Comparison of ENCODE assay signal across 8 cellular contexts in the genomic region with DNA sequence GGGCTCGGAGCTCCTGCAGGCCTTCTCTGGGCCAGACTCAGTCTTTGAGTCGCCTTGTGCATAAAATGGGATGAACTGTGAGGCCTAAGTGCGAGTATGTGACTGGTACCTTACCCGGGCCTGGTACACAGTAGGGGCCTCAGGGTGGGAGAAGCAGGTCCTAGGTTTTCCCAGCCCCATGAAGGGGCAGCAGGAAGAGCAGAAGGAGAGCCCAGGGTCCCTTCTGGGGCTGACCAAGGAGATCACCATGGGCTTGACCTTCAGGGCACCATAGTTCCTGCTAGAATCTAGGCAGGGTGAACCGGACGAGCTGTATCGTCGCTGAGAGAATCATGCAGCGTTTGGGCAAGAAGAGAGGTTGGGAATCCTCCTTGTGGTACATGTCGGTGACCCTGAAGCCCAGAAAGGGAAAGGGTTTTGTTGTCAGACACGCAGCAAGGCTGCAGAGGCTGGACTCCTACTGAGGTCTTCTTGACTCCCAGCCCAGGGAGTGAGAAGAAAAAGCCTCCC. TPM values are rescaled to one million over a fixed set of nuclear protein-coding genes. Genes with fewer than 3 reads are reported as not detected.
DNase-seq lines count a peak whose midpoint lies in the region; ATAC-seq and TF ChIP-seq lines count a peak whose summit lies in the region.

No MANE protein-coding gene starts in this region.

- H3K4me3 ChIP-seq in transverse colon, result peak overlapping the region; percentile 73 to 83 (median 78)

- H3K27me3 ChIP-seq in layer of hippocampus (ENCODE audit: control insufficient read depth, insufficient read depth, low read length), result no peaks in the 10 kb centered on the region
- H3K27me3 ChIP-seq in transverse colon, result no peaks in the 10 kb centered on the region

- H3K27ac Mint-ChIP-seq in activated T-cell treated with anti-CD3 and anti-CD28 coated beads, Interleukin-2, amount 50 U/mL, for 24 hours, result peak overlapping the region; percentile 87
- H3K27ac Mint-ChIP-seq in activated naive CD4-positive, alpha-beta T cell treated with anti-CD3 and anti-CD28 coated beads, Interleukin-2, amount 50 U/mL, for 72 hours, result peak overlapping the region; percentile 73 to 88

- H3K36me3 ChIP-seq in transverse colon, result peaks cover 0 to 21% (median 2%) of the 10 kb centered on the region in 4 donors

- TF ChIP-seq EP300 in transverse colon (IDR thresholded peaks at IDR 0.05; ENCODE audit: low read depth), result no peak

- in situ Hi-C loops in transverse colon (cut with MboI; ENCODE audit: low pct_ligation_motif_present in 1 of 4, low pct_unique_long_range_greater_than_20kb in 1 of 4, low sequenced_read_pairs in 3 of 4), result no loop called here

- no peaks in the 10 kb centered on the region for H3K27me3 Mint-ChIP-seq in activated T-cell treated with anti-CD3 and anti-CD28 coated beads, Interleukin-2, amount 50 U/mL, for 24 hours

- peaks cover 54% of the 10 kb centered on the region for H3K4me1 Mint-ChIP-seq in activated T-cell treated with anti-CD3 and anti-CD28 coated beads, Interleukin-2, amount 50 U/mL, for 24 hours (ENCODE audit: low read depth)

- no peak for TF ChIP-seq CTCF in transverse colon (IDR thresholded peaks at IDR 0.05)

- H3K27ac ChIP-seq in layer of hippocampus (ENCODE audit: low read depth, low read length) (peak overlapping the region; percentile 95), transverse colon (peak overlapping the region; percentile 94 to 99 (median 98))

- no peak for ATAC-seq in activated naive CD4-positive, alpha-beta T cell treated with anti-CD3 and anti-CD28 coated beads, Interleukin-2, amount 50 U/mL, for 72 hours

- TF ChIP-seq POLR2A in transverse colon (IDR thresholded peaks at IDR 0.05), result no peak

- peaks cover 40% of the 10 kb centered on the region for H3K36me3 Mint-ChIP-seq in activated T-cell treated with anti-CD3 and anti-CD28 coated beads, Interleukin-2, amount 50 U/mL, for 24 hours (ENCODE audit: low read depth)
- peaks cover 32 to 36% of the 10 kb centered on the region in 2 donors for H3K36me3 Mint-ChIP-seq in activated naive CD4-positive, alpha-beta T cell treated with anti-CD3 and anti-CD28 coated beads, Interleukin-2, amount 50 U/mL, for 72 hours

- intact Hi-C loops in transverse colon (cut with DNase I; ENCODE audit: low total_unique reads), result no loop called here

- H3K9me3 ChIP-seq in transverse colon, result no peaks in the 10 kb centered on the region

- 76 to 80% methylated on average over 1 to 11 of the region's 11 CpGs for WGBS in transverse colon (ENCODE audit: low coverage in 1 of 2), 2 donors

- no peaks in the 10 kb centered on the region for H3K9me3 Mint-ChIP-seq in activated T-cell treated with anti-CD3 and anti-CD28 coated beads, Interleukin-2, amount 50 U/mL, for 24 hours
- no peaks in the 10 kb centered on the region for H3K9me3 Mint-ChIP-seq in activated naive CD4-positive, alpha-beta T cell treated with anti-CD3 and anti-CD28 coated beads, Interleukin-2, amount 50 U/mL, for 72 hours

- H3K4me3 Mint-ChIP-seq in activated T-cell treated with anti-CD3 and anti-CD28 coated beads, Interleukin-2, amount 50 U/mL, for 24 hours, result peak overlapping the region; percentile 92

- DNase-seq in activated T-cell treated with anti-CD3 and anti-CD28 coated beads, Interleukin-2, amount 50 U/mL, for 24 hours, result no peak
- DNase-seq in activated T-cell treated with anti-CD3 and anti-CD28 coated beads, Interleukin-2, amount 50 U/mL, for 1 hour, result no peak
- no peak for DNase-seq in activated naive CD4-positive, alpha-beta T cell treated with anti-CD3 and anti-CD28 coated beads, Interleukin-2, amount 50 U/mL, for 72 hours (ENCODE audit: low spot score in 2 of 2)
- DNase-seq in transverse colon, result no peak
- DNase-seq in pons (ENCODE audit: low spot score), result no peak
- no peak for DNase-seq in hepatic stellate cell (ENCODE audit: low spot score)
- no peak for DNase-seq in NCI-H82 treated with DMSO at 0.1 percent for 48 hours (lab: John Stamatoyannopoulos, UW; ENCODE audit: unreplicated experiment)

- peaks cover 25 to 72% (median 40%) of the 10 kb centered on the region in 4 donors for H3K4me1 ChIP-seq in transverse colon

RNA-seq across cellular contexts. Expression of gene PHYKPL, which starts 0.4 kb away (rescaled TPM):
- total RNA-seq in activated naive CD4-positive, alpha-beta T cell treated with anti-CD3 and anti-CD28 coated beads, Interleukin-2, amount 50 U/mL, for 72 hours, result 10 to 100 TPM; 51.1 to 97.6 TPM
- 100 to 1,000 TPM; 124 to 405 (median 197) TPM for total RNA-seq in transverse colon

RNA-seq across cellular contexts. Expression of gene HNRNPAB, which starts 28.6 kb away (rescaled TPM):
- 100 to 1,000 TPM; 232 to 253 TPM for total RNA-seq in activated naive CD4-positive, alpha-beta T cell treated with anti-CD3 and anti-CD28 coated beads, Interleukin-2, amount 50 U/mL, for 72 hours
- 100 to 1,000 TPM; 115 to 199 (median 169) TPM for total RNA-seq in transverse colon

RNA-seq across cellular contexts. Expression of gene GMCL2, which starts 45.8 kb away (rescaled TPM):
- not detected for total RNA-seq in activated naive CD4-positive, alpha-beta T cell treated with anti-CD3 and anti-CD28 coated beads, Interleukin-2, amount 50 U/mL, for 72 hours
- not detected for total RNA-seq in transverse colon
